Comparison of ENCODE assay signal across 10 cellular contexts in genomic region chr12:48184549-48184922, GRCh38. TPM values are rescaled to one million over a fixed set of nuclear protein-coding genes. Genes with fewer than 3 reads are reported as not detected.
DNase-seq lines count a peak whose midpoint lies in the region; ATAC-seq and TF ChIP-seq lines count a peak whose summit lies in the region.
"Had no signal": no experiment of that assay in that cellular context is flagged by ENCODE, and none has a peak within 500 bp of the region (broad histone marks: within the 10 kb centered on the region; RNA-seq: fewer than 3 reads in every experiment).

No MANE protein-coding gene starts in this region.

- intact Hi-C loops in IMR-90 (cut with micrococcal nuclease) = no loop called here
- intact Hi-C loops in thyroid gland (cut with DNase I) = loop anchor here (10.0 kb wide), 1 partner anchor 170 kb away; the partner anchor contains the start of gene ZNF641

- no peak overlapping the region for H4K8ac ChIP-seq in IMR-90 (ENCODE audit: low read depth in 2 of 2, low read length in 2 of 2)

- no peaks in the 10 kb centered on the region for H4K20me1 ChIP-seq in IMR-90 (ENCODE audit: insufficient read depth, low read length)

- no peak overlapping the region for H3K4ac ChIP-seq in IMR-90 (ENCODE audit: low read depth, low read length)

- no peak overlapping the region for H3K14ac ChIP-seq in IMR-90 (replicated peaks; ENCODE audit: low read depth, low read length)

- no peaks in the 10 kb centered on the region for H3K9me3 ChIP-seq in IMR-90 (ENCODE audit: control insufficient read depth, insufficient read depth, low read length)
- H3K9me3 ChIP-seq in endodermal cell (ENCODE audit: control insufficient read depth, low read length) = no peaks in the 10 kb centered on the region
- no peaks in the 10 kb centered on the region for H3K9me3 ChIP-seq in neutrophil
- no peaks in the 10 kb centered on the region for H3K9me3 ChIP-seq in thyroid gland

- no peak overlapping the region for H2BK5ac ChIP-seq in IMR-90 (ENCODE audit: low read depth, low read length, poor library complexity, severe bottlenecking)

- H3K4me1 Mint-ChIP-seq in endodermal cell = no peaks in the 10 kb centered on the region

- H3K27me3 ChIP-seq in ACC112 (ENCODE audit: insufficient read depth, low read length) = peaks cover 41% of the 10 kb centered on the region
- peaks cover 53% of the 10 kb centered on the region for H3K27me3 ChIP-seq in IMR-90 (ENCODE audit: control insufficient read depth, insufficient read depth, low read length)
- peaks cover 99% of the 10 kb centered on the region for H3K27me3 ChIP-seq in endodermal cell (ENCODE audit: control insufficient read depth, insufficient read depth, low read length, poor library complexity, severe bottlenecking)
- H3K27me3 ChIP-seq in neutrophil = peaks cover 97% of the 10 kb centered on the region
- H3K27me3 ChIP-seq in thyroid gland = peaks cover 6% of the 10 kb centered on the region

- 0% methylated on average over 5 of the region's 20 CpGs; no CpG with 5 or more reads in 1 of the 2 experiments for WGBS in IMR-90 (ENCODE audit: extremely low coverage in 2 of 2, insufficient read length in 1 of 2), 2 experiments
- WGBS in endodermal cell (ENCODE audit: insufficient coverage in 1 of 2, insufficient read length in 1 of 2), 2 experiments = 18 to 40% methylated on average over 3 to 20 of the region's 20 CpGs
- WGBS in thyroid gland, 2 donors = 3 to 8% methylated on average over 4 to 17 of the region's 20 CpGs

- H2AK9ac ChIP-seq in IMR-90 (replicated peaks; ENCODE audit: low read depth, low read length, poor library complexity) = no peak overlapping the region

- H3K9ac ChIP-seq in IMR-90 (ENCODE audit: low read depth, low read length) (no peak overlapping the region), endodermal cell (ENCODE audit: extremely low read depth, low read length, poor library complexity, severe bottlenecking) (no peak overlapping the region)

- no peak overlapping the region for H2AK5ac ChIP-seq in IMR-90 (ENCODE audit: low read depth, low read length)

- H2AFZ ChIP-seq in ACC112 (ENCODE audit: low read length, unreplicated experiment) (no peak overlapping the region), IMR-90 (replicated peaks; ENCODE audit: low read length, poor library complexity) (peak overlapping the region; percentile 73)

- no peak overlapping the region for H2BK15ac ChIP-seq in IMR-90 (ENCODE audit: low read depth, low read length)

- POLR2A ChIA-PET in IMR-90 (lab: Charles Lee; ENCODE audit: unreplicated experiment) = no interaction called here

- H4K5ac ChIP-seq in IMR-90 (ENCODE audit: low read depth, low read length) = no peak overlapping the region

- H3K9me3 Mint-ChIP-seq in endodermal cell = no peaks in the 10 kb centered on the region

- DNase-seq in IMR-90 = no peak
- DNase-seq in endodermal cell = peak; percentile 63
- DNase-seq in thyroid gland = no peak
- no peak for DNase-seq in stimulated activated naive CD4-positive, alpha-beta T cell (lab: John Stamatoyannopoulos, UW)
- DNase-seq in SKM-1 treated with dmso at 0.1 percent for 144 hours (lab: John Stamatoyannopoulos, UW; ENCODE audit: unreplicated experiment) = no peak

- no peak overlapping the region for H3K23ac ChIP-seq in IMR-90 (ENCODE audit: low read depth, low read length)

- no TSS peak for BruUV-seq in IMR-90 (replicated peaks; lab: Mats Ljungman, UMichigan)

- H3K36me3 ChIP-seq in ACC112 (ENCODE audit: insufficient read depth, low read length) (no peaks in the 10 kb centered on the region), IMR-90 (ENCODE audit: control insufficient read depth, insufficient read depth, low read length) (no peaks in the 10 kb centered on the region), endodermal cell (ENCODE audit: control insufficient read depth, insufficient read depth, low read length) (no peaks in the 10 kb centered on the region), neutrophil (no peaks in the 10 kb centered on the region), thyroid gland (no peaks in the 10 kb centered on the region)

- H3K56ac ChIP-seq in IMR-90 (ENCODE audit: extremely low read depth, insufficient read depth, low read length) = no peak overlapping the region

- H3K9me1 ChIP-seq in IMR-90 (ENCODE audit: insufficient read depth, low read length) = no peaks in the 10 kb centered on the region; the same call in 1 of the 2 replicates

- H3K27ac Mint-ChIP-seq in endodermal cell = no peak overlapping the region

- no peak overlapping the region for H2BK120ac ChIP-seq in IMR-90 (ENCODE audit: low read depth, low read length)

- no peaks in the 10 kb centered on the region for H3K36me3 Mint-ChIP-seq in endodermal cell (ENCODE audit: low read depth)

- H3K4me3 ChIP-seq in ACC112 (ENCODE audit: low read depth, low read length) (peak overlapping the region; percentile 78), IMR-90 (ENCODE audit: insufficient read depth, low read depth, low read length) (peak overlapping the region; percentile 26), endodermal cell (ENCODE audit: low read length) (no peak overlapping the region), neutrophil (ENCODE audit: low read depth in 1 of 2, low read length in 1 of 2) (peak overlapping the region; percentile 16 to 81), thyroid gland (replicated peaks in 1 of 3) (peak overlapping the region in 1 of 3 donors; percentile 40)

- H3K18ac ChIP-seq in IMR-90 (ENCODE audit: low read depth, low read length) = no peak overlapping the region

- H4K91ac ChIP-seq in IMR-90 (ENCODE audit: insufficient read depth, low read depth, low read length) = no peak overlapping the region

- TF ChIP-seq RAD21 in IMR-90 (IDR thresholded peaks at IDR 0.05; ENCODE audit: low read length) = no peak

- H3K4me3 Mint-ChIP-seq in endodermal cell = no peak overlapping the region

- H3K79me1 ChIP-seq in IMR-90 (ENCODE audit: low read depth in 1 of 2, low read length in 2 of 2) = no peaks in the 10 kb centered on the region

- H3K4me1 ChIP-seq in ACC112 (ENCODE audit: control insufficient read depth, insufficient read depth, low read length, unreplicated experiment) (peaks cover 9% of the 10 kb centered on the region), IMR-90 (ENCODE audit: control insufficient read depth, insufficient read depth, low read length) (peaks cover 3% of the 10 kb centered on the region; the same call in 1 of the 2 replicates), endodermal cell (ENCODE audit: control insufficient read depth, insufficient read depth, low read length) (no peaks in the 10 kb centered on the region), neutrophil (ENCODE audit: control insufficient read depth in 1 of 2, insufficient read depth in 1 of 2, low read depth in 1 of 2, low read length in 1 of 2) (peaks cover 14 to 23% of the 10 kb centered on the region in 2 experiments), thyroid gland (peaks cover 19 to 23% of the 10 kb centered on the region in 2 donors)

- TF ChIP-seq CTCF in IMR-90 (conservative IDR thresholded peaks at IDR 0.05; ENCODE audit: low read depth, low read length) = no peak
- no peak for TF ChIP-seq CTCF in endodermal cell (conservative IDR thresholded peaks at IDR 0.05)
- TF ChIP-seq CTCF in neutrophil (IDR thresholded peaks at IDR 0.05) = no peak
- TF ChIP-seq CTCF in thyroid gland (IDR thresholded peaks at IDR 0.05) = no peak

- CTCF ChIA-PET in IMR-90 (lab: Yijun Ruan, JAX) = no interaction called here

- peaks cover 100% of the 10 kb centered on the region for H3K27me3 Mint-ChIP-seq in endodermal cell (ENCODE audit: insufficient read depth)

- in situ Hi-C loops in IMR-90 (cut with MboI; ENCODE audit: low sequenced_read_pairs) = no loop called here

- dilution Hi-C loops in IMR-90 (cut with HindIII; ENCODE audit: low sequenced_read_pairs, unreplicated experiment) = no loop called here

- ATAC-seq in IMR-90 (ENCODE audit: low read depth) (no peak), HG03159 (IDR thresholded peaks at IDR 0.05; ENCODE audit: unreplicated experiment) (no peak)

- TF ChIP-seq POLR2A in IMR-90 (IDR thresholded peaks at IDR 0.05; ENCODE audit: low read depth, low read length) (no peak), thyroid gland (IDR thresholded peaks at IDR 0.05) (no peak)

- no peak overlapping the region for H3K27ac ChIP-seq in ACC112 (ENCODE audit: low read depth, low read length)
- no peak overlapping the region for H3K27ac ChIP-seq in IMR-90 (ENCODE audit: insufficient read depth, low read length)
- no peak overlapping the region for H3K27ac ChIP-seq in endodermal cell (ENCODE audit: low read depth, low read length)
- H3K27ac ChIP-seq in neutrophil = no peak overlapping the region
- H3K27ac ChIP-seq in thyroid gland = no peak overlapping the region

- peak overlapping the region; percentile 38 for H3K4me2 ChIP-seq in IMR-90 (ENCODE audit: low read depth, low read length)

- H2BK20ac ChIP-seq in IMR-90 (ENCODE audit: low read depth, low read length) = no peak overlapping the region

- H3K79me2 ChIP-seq in ACC112 (ENCODE audit: control insufficient read depth, insufficient read depth, low read length, unreplicated experiment) = no peaks in the 10 kb centered on the region

TF ChIP-seq in IMR-90, 13 proteins besides CTCF, POLR2A, EP300 and RAD21 (continues in another document):
- TF ChIP-seq, protein P1, sequence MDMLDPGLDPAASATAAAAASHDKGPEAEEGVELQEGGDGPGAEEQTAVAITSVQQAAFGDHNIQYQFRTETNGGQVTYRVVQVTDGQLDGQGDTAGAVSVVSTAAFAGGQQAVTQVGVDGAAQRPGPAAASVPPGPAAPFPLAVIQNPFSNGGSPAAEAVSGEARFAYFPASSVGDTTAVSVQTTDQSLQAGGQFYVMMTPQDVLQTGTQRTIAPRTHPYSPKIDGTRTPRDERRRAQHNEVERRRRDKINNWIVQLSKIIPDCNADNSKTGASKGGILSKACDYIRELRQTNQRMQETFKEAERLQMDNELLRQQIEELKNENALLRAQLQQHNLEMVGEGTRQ (IDR thresholded peaks at IDR 0.05; ENCODE audit: low read depth, low read length) = no peak

RNA-seq across cellular contexts. Expression of gene CCDC184, which starts 1.1 kb away (rescaled TPM):
- under 0.01 and 0.18 TPM in 2 replicates for total RNA-seq in IMR-90 (2012; rRNA removed)
- polyA plus RNA-seq in IMR-90 (2012; rRNA removed) = 0.22 TPM in 2 replicates
- polyA plus RNA-seq in IMR-90 (2012; cell fraction: cytosol; rRNA removed) = 0.31 and 0.70 TPM in 2 replicates
- polyA plus RNA-seq in IMR-90 (2012; cell fraction: nucleus; rRNA removed; ENCODE audit: low replicate concordance) = 0.17 and 0.32 TPM in 2 replicates
- not detected for total RNA-seq in endodermal cell
- polyA plus RNA-seq in endodermal cell (2013, experiment 1 of 2) = 9.2 TPM
- 9.0 TPM for polyA plus RNA-seq in endodermal cell (2013, experiment 2 of 2)
- total RNA-seq in thyroid gland = under 1 TPM in 2 of 4 donors, not detected in 2; 0.44 to 0.54 TPM

RNA-seq across cellular contexts. Expression of gene OR10AD1, which starts 18.6 kb away (rescaled TPM):
- total RNA-seq in IMR-90 (2012; rRNA removed) = not detected in 2 replicates
- polyA plus RNA-seq in IMR-90 (2012; rRNA removed) = not detected in 2 replicates
- polyA plus RNA-seq in IMR-90 (2012; cell fraction: cytosol; rRNA removed) = not detected in 2 replicates
- polyA plus RNA-seq in IMR-90 (2012; cell fraction: nucleus; rRNA removed; ENCODE audit: low replicate concordance) = not detected in 2 replicates
- not detected for total RNA-seq in endodermal cell
- not detected for polyA plus RNA-seq in endodermal cell (2013, experiment 1 of 2)
- not detected for polyA plus RNA-seq in endodermal cell (2013, experiment 2 of 2)
- total RNA-seq in thyroid gland = not detected
- total RNA-seq: renal cortical epithelial cell, subcutaneous adipose tissue had no signal

RNA-seq across cellular contexts. Expression of gene ASB8, which starts 27.2 kb away (rescaled TPM):
- 20.8 and 26.7 TPM in 2 replicates for total RNA-seq in IMR-90 (2012; rRNA removed)
- 19.3 and 22.9 TPM in 2 replicates for polyA plus RNA-seq in IMR-90 (2012; rRNA removed)
- 8.3 and 16.9 TPM in 2 replicates for polyA plus RNA-seq in IMR-90 (2012; cell fraction: cytosol; rRNA removed)
- polyA plus RNA-seq in IMR-90 (2012; cell fraction: nucleus; rRNA removed; ENCODE audit: low replicate concordance) = 6.9 and 27.0 TPM in 2 replicates
- total RNA-seq in endodermal cell = 1 to 10 TPM; 7.1 to 9.0 TPM
- 13.2 TPM for polyA plus RNA-seq in endodermal cell (2013, experiment 1 of 2)
- polyA plus RNA-seq in endodermal cell (2013, experiment 2 of 2) = 14.0 TPM
- 10 to 100 TPM; 28.9 to 70.6 (median 33.4) TPM for total RNA-seq in thyroid gland
